In the genomic region with DNA sequence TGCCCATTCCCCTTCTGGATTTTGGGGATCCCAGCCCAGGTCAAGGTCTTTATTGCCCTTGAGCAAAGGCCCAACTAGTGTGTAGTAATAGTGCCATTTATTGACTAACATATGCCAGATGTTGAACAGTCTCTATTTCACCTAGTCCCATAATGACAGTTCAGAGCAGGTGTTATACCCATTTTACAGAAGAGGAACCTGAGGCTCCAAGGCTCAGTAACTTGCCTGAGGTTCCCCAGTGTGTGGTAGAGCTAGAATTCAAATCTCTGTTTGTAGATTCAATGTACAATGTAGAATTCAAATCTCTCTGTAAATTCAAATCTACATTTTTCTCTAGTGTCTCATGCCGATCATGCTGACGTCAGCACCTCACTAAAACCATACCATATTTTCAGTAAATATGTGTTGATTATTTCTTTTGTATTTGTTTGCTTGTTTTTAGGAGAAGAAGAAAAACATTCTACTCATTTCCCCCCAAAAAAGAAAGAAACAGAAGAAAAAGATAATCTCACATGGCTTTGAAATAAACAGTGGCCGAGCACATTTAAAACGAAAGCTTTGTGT, we compare ENCODE assay signal across 12 cellular contexts.
"Had no signal": no experiment of that assay in that cellular context is flagged by ENCODE, and none has a peak within 500 bp of the region (broad histone marks: within the 10 kb centered on the region; RNA-seq: fewer than 3 reads in every experiment).

No MANE protein-coding gene starts in this region.

- H3K36me3 ChIP-seq: gastrocnemius medialis, prostate gland, spleen, upper lobe of left lung had no signal

- H3K4me3 ChIP-seq: gastrocnemius medialis, prostate gland, spleen, upper lobe of left lung had no signal

- H3K4me1 ChIP-seq: gastrocnemius medialis, prostate gland had no signal

- H3K9me3 ChIP-seq: gastrocnemius medialis, prostate gland, spleen, upper lobe of left lung had no signal

- DNase-seq: activated CD4-positive, alpha-beta T cell treated with anti-CD3 and anti-CD28 coated beads, Interleukin-2, amount 10 ng/mL, durations not matched to agents 7 days and 5 days; activated CD4-positive, CD25-positive, alpha-beta regulatory T cell; activated T-cell treated with anti-CD3 and anti-CD28 coated beads for 4 hours; effector CD4-positive, alpha-beta T cell; gastrocnemius medialis; naive B cell; spleen; stimulated activated CD4-positive, alpha-beta T cell treated with anti-CD3 and anti-CD28 coated beads, Interleukin-2, amount 100 ng/mL, for 24 hours; stimulated activated naive CD4-positive, alpha-beta T cell; T-helper 2 cell; upper lobe of left lung had no signal

- H3K27ac ChIP-seq: gastrocnemius medialis, prostate gland, spleen, upper lobe of left lung had no signal

- H3K27me3 ChIP-seq: gastrocnemius medialis, spleen, upper lobe of left lung had no signal
